8 cellular contexts compared by ENCODE assay signal in the genomic region with DNA sequence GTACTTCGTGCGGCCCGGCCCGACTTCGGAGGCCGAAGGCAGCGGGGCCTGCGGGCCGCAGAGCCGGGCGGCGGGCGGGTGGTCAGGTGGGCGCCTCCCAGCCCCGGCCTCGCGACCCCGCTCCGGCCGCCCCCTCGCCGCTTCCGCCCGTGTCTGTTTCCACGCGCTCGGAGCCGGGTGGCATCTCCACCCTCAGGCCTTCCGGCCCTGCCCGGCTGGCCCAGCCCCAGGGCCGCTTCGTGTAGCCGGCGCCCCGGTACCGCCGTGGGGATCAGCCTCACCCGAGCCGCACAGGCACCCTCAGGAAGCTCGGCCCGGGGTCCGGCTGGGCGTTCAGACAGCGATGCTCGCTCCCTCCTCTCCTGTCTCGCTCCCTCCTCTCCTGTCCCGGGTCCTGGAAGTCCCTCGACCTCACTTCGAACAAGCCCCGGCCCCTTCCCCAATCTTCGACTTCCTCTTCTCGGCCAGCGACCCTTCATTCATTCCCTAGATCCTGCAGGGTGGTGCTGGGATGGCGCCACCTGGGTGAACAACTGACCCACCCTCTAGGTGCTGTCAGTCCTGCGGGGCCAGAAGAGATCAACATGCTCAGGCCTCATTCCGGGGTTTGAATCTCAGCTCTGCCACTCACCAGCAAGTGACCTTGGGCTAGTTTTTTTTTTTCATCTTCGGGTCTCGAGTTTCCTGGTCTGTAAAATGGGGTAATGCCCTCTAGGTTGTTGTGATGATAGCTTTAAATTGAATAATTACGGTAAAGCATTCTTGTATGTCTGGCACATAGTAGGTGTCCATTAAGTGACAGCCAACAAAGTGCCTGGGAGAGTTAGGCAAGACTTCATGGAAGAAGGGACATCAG. TPM values are rescaled to one million over a fixed set of nuclear protein-coding genes. Genes with fewer than 3 reads are reported as not detected.
A peak's percentile ranks its signal among the peaks of the same experiment; 100 is the strongest.
DNase-seq lines count a peak whose midpoint lies in the region; ATAC-seq and TF ChIP-seq lines count a peak whose summit lies in the region.

No MANE protein-coding gene starts in this region.

- H3K9me3 ChIP-seq in lung (ENCODE audit: control insufficient read depth in 2 of 2, insufficient read depth in 1 of 2, low read length in 1 of 2): no peaks in the 10 kb centered on the region
- no peaks in the 10 kb centered on the region for H3K9me3 ChIP-seq in stomach smooth muscle (ENCODE audit: control insufficient read depth in 2 of 2, low read length in 2 of 2)

- TF ChIP-seq CTCF in lung (IDR thresholded peaks at IDR 0.05; ENCODE audit: control extremely low read depth, extremely low read depth): no peak

- H3K4me3 ChIP-seq in lung (peak overlapping the region; percentile 95), stomach smooth muscle (ENCODE audit: low read length in 2 of 2) (peak overlapping the region; percentile 85 to 89)

- peak; percentile 45 for ATAC-seq in GM19463 (IDR thresholded peaks at IDR 0.05; ENCODE audit: unreplicated experiment)
- peak; percentile 29 for ATAC-seq in HG03469 (IDR thresholded peaks at IDR 0.05; ENCODE audit: unreplicated experiment)
- ATAC-seq in lung (ENCODE audit: insufficient read depth, low FRiP score): peak; percentile 45

- H3K27ac ChIP-seq in lung (ENCODE audit: low read depth in 1 of 2, low read length in 1 of 2) (peak overlapping the region; percentile 91 to 95), stomach smooth muscle (ENCODE audit: low read length) (peak overlapping the region; percentile 69)

- DNase-seq in Daoy (ENCODE audit: low read depth) (peak; percentile 33), T-helper 9 cell (peak; percentile 21), dermis blood vessel endothelial cell (peak; percentile 41), lung (ENCODE audit: low spot score) (no peak), NCI-H524 treated with DMSO at 0.1 percent for 48 hours (lab: John Stamatoyannopoulos, UW) (no peak)

- H3K9ac ChIP-seq in stomach smooth muscle (ENCODE audit: low read length in 2 of 2): peak overlapping the region; percentile 90 to 93

- H3K36me3 ChIP-seq in lung (ENCODE audit: control insufficient read depth in 2 of 2, insufficient read depth in 2 of 2, low read length in 2 of 2) (peaks cover 0 to 21% of the 10 kb centered on the region in 2 donors), stomach smooth muscle (ENCODE audit: control insufficient read depth in 2 of 2, insufficient read depth in 2 of 2, low read length in 2 of 2) (peaks cover 9 to 24% of the 10 kb centered on the region in 2 donors)

- H3K27me3 ChIP-seq in lung (ENCODE audit: control insufficient read depth, insufficient read depth) (no peaks in the 10 kb centered on the region), stomach smooth muscle (ENCODE audit: control insufficient read depth in 1 of 2, insufficient read depth in 2 of 2, low read length in 2 of 2) (no peaks in the 10 kb centered on the region)

- WGBS in lung, 2 donors: 2 to 3% methylated on average over 36 to 59 of the region's 59 CpGs

- H3K4me1 ChIP-seq in lung (ENCODE audit: control insufficient read depth in 2 of 2, insufficient read depth in 2 of 2, low read length in 2 of 2) (peaks cover 0 to 3% of the 10 kb centered on the region in 2 donors), stomach smooth muscle (ENCODE audit: control insufficient read depth, insufficient read depth, low read length) (peaks cover 11% of the 10 kb centered on the region)

RNA-seq across cellular contexts. Expression of a gene that starts 0.6 kb away (rescaled TPM):
- total RNA-seq in Daoy (2014; rRNA removed; shearing (Covaris generic)): 14.1 and 16.6 TPM in 2 replicates
- 35.4 and 38.3 TPM in 2 replicates for total RNA-seq in dermis blood vessel endothelial cell
- 10 to 100 TPM; 25.3 to 26.6 TPM for total RNA-seq in lung
- polyA plus RNA-seq in lung: 10 to 100 TPM; 27.2 to 31.8 TPM

RNA-seq across cellular contexts. Expression of a gene that starts 18.6 kb away (rescaled TPM):
- total RNA-seq in Daoy (2014; rRNA removed; shearing (Covaris generic)): 32.1 and 60.8 TPM in 2 replicates
- total RNA-seq in dermis blood vessel endothelial cell: 15.1 and 19.3 TPM in 2 replicates
- total RNA-seq in lung: 10 to 100 TPM in 1 of 2 donors, 1 to 10 TPM in 1; 6.4 to 16.6 TPM
- polyA plus RNA-seq in lung: 10 to 100 TPM in 1 of 2 donors, 1 to 10 TPM in 1; 6.0 to 11.8 TPM

RNA-seq across cellular contexts. Expression of a gene that starts 27.6 kb away (rescaled TPM):
- total RNA-seq in Daoy (2014; rRNA removed; shearing (Covaris generic)): 31.8 and 34.1 TPM in 2 replicates
- total RNA-seq in dermis blood vessel endothelial cell (37.4 and 43.1 TPM in 2 replicates), lung (10 to 100 TPM; 33.7 to 36.3 TPM)
- 10 to 100 TPM; 18.3 to 18.9 TPM for polyA plus RNA-seq in lung

RNA-seq across cellular contexts. Expression of a gene that starts 27.8 kb away (rescaled TPM):
- total RNA-seq in Daoy (2014; rRNA removed; shearing (Covaris generic)): 41.9 and 43.7 TPM in 2 replicates
- 25.6 and 27.4 TPM in 2 replicates for total RNA-seq in dermis blood vessel endothelial cell
- total RNA-seq in lung: 10 to 100 TPM; 16.4 to 23.2 TPM
- polyA plus RNA-seq in lung: 10 to 100 TPM; 14.5 to 17.7 TPM

RNA-seq across cellular contexts. Expression of a gene that starts 39.8 kb away (rescaled TPM):
- not detected in 2 replicates for total RNA-seq in Daoy (2014; rRNA removed; shearing (Covaris generic))
- 0.14 and 0.17 TPM in 2 replicates for total RNA-seq in dermis blood vessel endothelial cell
- under 1 TPM; 0.65 to 0.95 TPM for total RNA-seq in lung
- under 1 TPM; 0.24 to 0.32 TPM for polyA plus RNA-seq in lung

Comparison
In these comparisons a context has a peak if more than half of its experiments do, and no peak if none do; other contexts are left out.
1. DNase-seq: peak in Daoy (single experiment), T-helper 9 cell (single experiment) and dermis blood vessel endothelial cell (single experiment); none in lung (single experiment) and NCI-H524 treated with DMSO at 0.1 percent for 48 hours (single experiment).
2. Peak in every context shown above with its lines, with median percentiles within 50 percentile points of each other: ATAC-seq.